ENCODE assay signal across 15 cellular contexts in genomic region chr10:110445871-110446270, GRCh38.
"Had no signal": no experiment of that assay in that cellular context is flagged by ENCODE, and none has a peak within 500 bp of the region (broad histone marks: within the 10 kb centered on the region; RNA-seq: fewer than 3 reads in every experiment).

No MANE protein-coding gene starts in this region.

- H3K4me3 Mint-ChIP-seq: activated naive CD8-positive, alpha-beta T cell treated with anti-CD3 and anti-CD28 coated beads, Interleukin-2, amount 10 ng/mL, durations not matched to agents 7 days and 5 days; activated T-helper 1 cell treated with anti-CD3 and anti-CD28 coated beads, Interleukin-12 subunit alpha, Interleukin-12 subunit beta, Interleukin-2, Interleukin-4 antibody, amounts not matched to agents 30 ng/mL and 10 ng/mL and 1 ng/mL, durations not matched to agents 14 hours and 24 hours and 36 hours had no signal

- ATAC-seq: left ventricle myocardium superior had no signal

- H3K4me1 ChIP-seq: parathyroid adenoma, testis had no signal

- DNase-seq: activated CD4-positive, alpha-beta T cell treated with anti-CD3 and anti-CD28 coated beads for 1 hour; activated naive CD4-positive, alpha-beta T cell; activated naive CD8-positive, alpha-beta T cell treated with anti-CD3 and anti-CD28 coated beads, Interleukin-2, amount 10 ng/mL, durations not matched to agents 7 days and 5 days; amygdala; erythroblast; foreskin melanocyte; kidney glomerular epithelial cell; left ventricle myocardium superior; testis; WERI-Rb-1 had no signal

- H3K27ac ChIP-seq: neutrophil, parathyroid adenoma, SK-N-MC, testis, upper lobe of left lung, WERI-Rb-1 had no signal

- H3K9me3 ChIP-seq: neutrophil, testis, upper lobe of left lung had no signal

- H3K4me3 ChIP-seq: SK-N-MC, testis, upper lobe of left lung had no signal

- H3K36me3 ChIP-seq: neutrophil, upper lobe of left lung, WERI-Rb-1 had no signal

- H3K27me3 ChIP-seq: neutrophil, testis, upper lobe of left lung had no signal

- H2AFZ ChIP-seq: parathyroid adenoma had no signal

- H3K27ac Mint-ChIP-seq: activated naive CD8-positive, alpha-beta T cell treated with anti-CD3 and anti-CD28 coated beads, Interleukin-2, amount 10 ng/mL, durations not matched to agents 7 days and 5 days; activated T-helper 1 cell treated with anti-CD3 and anti-CD28 coated beads, Interleukin-12 subunit alpha, Interleukin-12 subunit beta, Interleukin-2, Interleukin-4 antibody, amounts not matched to agents 30 ng/mL and 10 ng/mL and 1 ng/mL, durations not matched to agents 14 hours and 24 hours and 36 hours had no signal

- H3K9ac ChIP-seq: parathyroid adenoma had no signal
